ENCODE assay signal across 10 cellular contexts in genomic region chr11:72001834-72002591, GRCh38. TPM values are rescaled to one million over a fixed set of nuclear protein-coding genes. Genes with fewer than 3 reads are reported as not detected.
DNase-seq lines count a peak whose midpoint lies in the region; ATAC-seq and TF ChIP-seq lines count a peak whose summit lies in the region.
"Had no signal": no experiment of that assay in that cellular context is flagged by ENCODE, and none has a peak within 500 bp of the region (broad histone marks: within the 10 kb centered on the region; RNA-seq: fewer than 3 reads in every experiment).

No MANE protein-coding gene starts in this region.

- no peak overlapping the region for H3K4me3 ChIP-seq in dorsolateral prefrontal cortex
- H3K4me3 ChIP-seq: vagina had no signal

- no peak for ATAC-seq in omental fat pad (ENCODE audit: low FRiP score)
- ATAC-seq in GM21528 (IDR thresholded peaks at IDR 0.05; ENCODE audit: low FRiP score, unreplicated experiment) = no peak

- H3K27me3 ChIP-seq in dorsolateral prefrontal cortex = no peaks in the 10 kb centered on the region
- H3K27me3 ChIP-seq: vagina had no signal

- TF ChIP-seq POLR2A in GM18526 (IDR thresholded peaks at IDR 0.05; ENCODE audit: extremely low read depth, insufficient read length) = peak; percentile 1

- intact Hi-C loops in dorsolateral prefrontal cortex (cut with DNase I) = no loop called here

- TF ChIP-seq CTCF in dorsolateral prefrontal cortex (IDR thresholded peaks at IDR 0.05 in 54 of 56, conservative IDR thresholded peaks at IDR 0.05 in 2 of 56; ENCODE audit: low read depth in 1 of 56, partially characterized antibody in 56 of 56) (no peak), omental fat pad (IDR thresholded peaks at IDR 0.05) (no peak)

- DNase-seq in NCI-H2171 treated with DMSO at 0.1 percent for 48 hours (lab: John Stamatoyannopoulos, UW) (peak; percentile 76), dorsolateral prefrontal cortex (no peak), omental fat pad (ENCODE audit: low spot score) (peak; percentile 19), HT-29 (ENCODE audit: low spot score) (no peak), NCI-H2107 (lab: John Stamatoyannopoulos, UW) (no peak)
- DNase-seq: EL had no signal

- peak overlapping the region in 45 of 59 donors; percentile 3 to 85 (median 43) for H3K27ac ChIP-seq in dorsolateral prefrontal cortex
- H3K27ac ChIP-seq: epithelial cell of prostate, vagina had no signal

RNA-seq across cellular contexts. Expression of gene IL18BP, which starts 3.3 kb away (rescaled TPM):
- total RNA-seq in dorsolateral prefrontal cortex (10 to 100 TPM in 86 of 120 experiments, 1 to 10 TPM in 34; 5.0 to 35.2 (median 12.5) TPM), omental fat pad (10 to 100 TPM in 2 of 4 donors, 1 to 10 TPM in 2; 4.1 to 16.7 (median 10.8) TPM)
- total RNA-seq in HT-29 (2014; rRNA removed; shearing (Covaris generic)) = 3.4 and 5.8 TPM in 2 replicates

Comparison
In these comparisons a context has a peak if more than half of its experiments do, and no peak if none do; other contexts are left out.
1. DNase-seq: peak in NCI-H2171 treated with DMSO at 0.1 percent for 48 hours (single experiment) and omental fat pad (single experiment); none in dorsolateral prefrontal cortex (0 of 10), HT-29 (single experiment) and NCI-H2107 (single experiment).